In genomic region chr22:20946080-20946986, GRCh38 we compare ENCODE assay signal across 11 cellular contexts. TPM values are rescaled to one million over a fixed set of nuclear protein-coding genes. Genes with fewer than 3 reads are reported as not detected.
DNase-seq lines count a peak whose midpoint lies in the region; ATAC-seq and TF ChIP-seq lines count a peak whose summit lies in the region.
"Had no signal": no experiment of that assay in that cellular context is flagged by ENCODE, and none has a peak within 500 bp of the region (broad histone marks: within the 10 kb centered on the region; RNA-seq: fewer than 3 reads in every experiment).

No MANE protein-coding gene starts in this region.

- no peak overlapping the region for H3K4me3 ChIP-seq in PC-3 (ENCODE audit: low read length)
- no peak overlapping the region for H3K4me3 ChIP-seq in neutrophil (ENCODE audit: low read depth in 1 of 2, low read length in 1 of 2)
- H3K4me3 ChIP-seq: GM23338 had no signal

- intact Hi-C loops in PC-3 (cut with micrococcal nuclease) = no loop called here

- H3K27me3 Mint-ChIP-seq in endothelial cell (ENCODE audit: unreplicated experiment) = peaks cover 3% of the 10 kb centered on the region

- no TSS peak for BruUV-seq in PC-3 (replicated peaks; lab: Mats Ljungman, UMichigan)

- peaks cover 99% of the 10 kb centered on the region for H3K79me2 ChIP-seq in PC-3 (ENCODE audit: low read length)

- CTCF ChIA-PET in PC-3 (lab: Charles Lee) = no interaction called here

- ATAC-seq in PC-3 = peak; percentile 59; the same call in 1 of the 2 replicates
- no peak for ATAC-seq in GM21723 (IDR thresholded peaks at IDR 0.05; ENCODE audit: unreplicated experiment)
- no peak for ATAC-seq in GM18519 (IDR thresholded peaks at IDR 0.05; ENCODE audit: low FRiP score, unreplicated experiment)

- H3K27ac Mint-ChIP-seq in endothelial cell (ENCODE audit: unreplicated experiment) = peak overlapping the region; percentile 8
- H3K27ac Mint-ChIP-seq: GM23338 had no signal

- H3K4me2 ChIP-seq in PC-3 (ENCODE audit: low read length) = 0 out of 2 replicates have a peak overlapping the region, but pooled peaks have one; percentile 7
- H3K4me2 ChIP-seq: GM23338 had no signal

- H3K9me3 ChIP-seq in PC-3 (ENCODE audit: low read length) (no peaks in the 10 kb centered on the region), neutrophil (no peaks in the 10 kb centered on the region)

- POLR2A ChIA-PET in PC-3 (lab: Charles Lee; ENCODE audit: unreplicated experiment) = no interaction called here

- peaks cover 18% of the 10 kb centered on the region; the same call in 1 of the 2 replicates for H3K4me1 ChIP-seq in PC-3 (ENCODE audit: insufficient read depth, low read length)
- H3K4me1 ChIP-seq in neutrophil (ENCODE audit: control insufficient read depth in 1 of 2, insufficient read depth in 1 of 2, low read depth in 1 of 2, low read length in 1 of 2) = no peaks in the 10 kb centered on the region

- H3K4me3 Mint-ChIP-seq in endothelial cell (ENCODE audit: unreplicated experiment) = peak overlapping the region; percentile 9
- H3K4me3 Mint-ChIP-seq: GM23338 had no signal

- H3K36me3 ChIP-seq in PC-3 (ENCODE audit: low read depth, low read length) (peaks cover 19% of the 10 kb centered on the region; the same call in 1 of the 2 replicates), neutrophil (peaks cover 31% of the 10 kb centered on the region)

- DNase-seq in EH (ENCODE audit: low read depth) (peak; percentile 70), PC-3 (peak; percentile 42), endothelial cell (ENCODE audit: low spot score) (no peak)
- no peak for DNase-seq in effector CD4-positive, alpha-beta T cell
- DNase-seq: cerebellar nuclear complex; stimulated activated naive CD4-positive, alpha-beta T cell treated with Interleukin-2 at 50 U/mL for 16 hours had no signal

- peaks cover 13% of the 10 kb centered on the region for H3K36me3 Mint-ChIP-seq in endothelial cell (ENCODE audit: low read depth, unreplicated experiment)

- no peaks in the 10 kb centered on the region for H3F3A ChIP-seq in PC-3 (ENCODE audit: low read length, unreplicated experiment)

- H3K27me3 ChIP-seq in PC-3 (ENCODE audit: low read length) (no peaks in the 10 kb centered on the region), neutrophil (no peaks in the 10 kb centered on the region)

- H3K27ac ChIP-seq in PC-3 (ENCODE audit: low read length) (no peak overlapping the region), neutrophil (peak overlapping the region; percentile 13)

- H3K9ac ChIP-seq in PC-3 (ENCODE audit: low read length) = no peak overlapping the region

- peaks cover 56% of the 10 kb centered on the region for H4K20me1 ChIP-seq in PC-3 (ENCODE audit: low read length)

- H3K9me3 Mint-ChIP-seq in endothelial cell (ENCODE audit: unreplicated experiment) = no peaks in the 10 kb centered on the region
- H3K9me3 Mint-ChIP-seq: GM23338 had no signal

- TF ChIP-seq CTCF in PC-3 (conservative IDR thresholded peaks at IDR 0.05; ENCODE audit: low read depth, low read length) (no peak), endothelial cell (IDR thresholded peaks at IDR 0.05; ENCODE audit: unreplicated experiment) (no peak), neutrophil (IDR thresholded peaks at IDR 0.05) (no peak)

- no peak overlapping the region for H2AFZ ChIP-seq in PC-3 (ENCODE audit: low read length)
- H2AFZ ChIP-seq: GM23338 had no signal

- H3K4me1 Mint-ChIP-seq in endothelial cell (ENCODE audit: unreplicated experiment) = peaks cover 22% of the 10 kb centered on the region

- H3K9me2 ChIP-seq in PC-3 (replicated peaks; ENCODE audit: low read length) = no peaks in the 10 kb centered on the region

RNA-seq across cellular contexts. Expression of gene AIFM3, which starts 20.7 kb away (rescaled TPM):
- total RNA-seq in PC-3 (2014; rRNA removed) = 0.98 and 1.5 TPM in 2 replicates
- 0.15 TPM for total RNA-seq in endothelial cell (ENCODE audit: unreplicated experiment)
- total RNA-seq: T-helper 1 cell treated with Interleukin-12 subunit alpha and Interleukin-12 subunit beta and Interleukin-4 antibody, amounts not matched to agents 30 ng/mL and 1 ng/mL, for 36 hours had no signal

RNA-seq across cellular contexts. Expression of gene CRKL, which starts 29.1 kb away (rescaled TPM):
- total RNA-seq in PC-3 (2014; rRNA removed) (35.4 and 36.2 TPM in 2 replicates), endothelial cell (ENCODE audit: unreplicated experiment) (59.1 TPM)

RNA-seq across cellular contexts. Expression of gene LZTR1, which starts 35.8 kb away (rescaled TPM):
- total RNA-seq in PC-3 (2014; rRNA removed) (41.0 and 49.3 TPM in 2 replicates), endothelial cell (ENCODE audit: unreplicated experiment) (113 TPM)

RNA-seq across cellular contexts. Expression of gene THAP7, which starts 55.6 kb away (rescaled TPM):
- 43.0 and 44.3 TPM in 2 replicates for total RNA-seq in PC-3 (2014; rRNA removed)
- 13.5 TPM for total RNA-seq in endothelial cell (ENCODE audit: unreplicated experiment)

Comparison
In these comparisons a context has a peak if more than half of its experiments do, and no peak if none do; other contexts are left out.
1. DNase-seq: peak in EH (single experiment) and PC-3 (single experiment); none in endothelial cell (single experiment) and effector CD4-positive, alpha-beta T cell (single experiment).